In genomic region chr4:74283614-74284013, GRCh38 we compare ENCODE assay signal across 14 cellular contexts.
DNase-seq lines count a peak whose midpoint lies in the region; ATAC-seq and TF ChIP-seq lines count a peak whose summit lies in the region.
"Had no signal": no experiment of that assay in that cellular context is flagged by ENCODE, and none has a peak within 500 bp of the region (broad histone marks: within the 10 kb centered on the region; RNA-seq: fewer than 3 reads in every experiment).

No MANE protein-coding gene starts in this region.

- in situ Hi-C loops in ACHN (cut with HindIII; ENCODE audit: low pct_ligation_motif_present, low pct_unique_long_range_greater_than_20kb, low sequenced_read_pairs) = no loop called here

- TF ChIP-seq CTCF in foreskin fibroblast (IDR thresholded peaks at IDR 0.05; ENCODE audit: low read depth, low read length) = no peak

- DNase-seq in ACHN = peak; percentile 64
- peak; percentile 92 for DNase-seq in HPDE6-E6E7 (ENCODE audit: extremely low spot score)
- peak; percentile 71 for DNase-seq in amniotic epithelial cell (ENCODE audit: low read depth)
- peak; percentile 67 to 82 for DNase-seq in foreskin fibroblast
- no peak for DNase-seq in NCI-H187 (lab: John Stamatoyannopoulos, UW)
- DNase-seq in GM19240 (ENCODE audit: insufficient read length, low spot score) = no peak
- DNase-seq: activated CD4-positive, alpha-beta T cell treated with anti-CD3 and anti-CD28 coated beads for 36 hours; AML-193; GF-D8; KBM-7; lower lobe of right lung; stimulated activated CD4-positive, alpha-beta T cell treated with anti-CD3 and anti-CD28 coated beads, Interleukin-4, amount 100 ng/mL, for 4 hours had no signal

- ATAC-seq in HG02763 (IDR thresholded peaks at IDR 0.05; ENCODE audit: unreplicated experiment) (no peak), GM18511 (IDR thresholded peaks at IDR 0.05; ENCODE audit: unreplicated experiment) (no peak)
- ATAC-seq: activated CD4-positive, alpha-beta T cell treated with anti-CD3 and anti-CD28 coated beads for 36 hours; lower lobe of right lung had no signal

- H3K4me3 ChIP-seq in foreskin fibroblast (ENCODE audit: low read depth in 1 of 2, low read length in 2 of 2) = no peak overlapping the region
- H3K4me3 ChIP-seq: lower lobe of right lung had no signal

Comparison
In these comparisons a context has a peak if more than half of its experiments do, and no peak if none do; other contexts are left out.
1. DNase-seq: peak in ACHN (single experiment), HPDE6-E6E7 (single experiment), amniotic epithelial cell (single experiment) and foreskin fibroblast (2 of 2); none in NCI-H187 (0 of 2) and GM19240 (single experiment).